ENCODE assay signal across 25 cellular contexts in genomic region chr19:40234429-40235237, GRCh38. TPM values are rescaled to one million over a fixed set of nuclear protein-coding genes. Genes with fewer than 3 reads are reported as not detected.
"Had no signal": no experiment of that assay in that cellular context is flagged by ENCODE, and none has a peak within 500 bp of the region (broad histone marks: within the 10 kb centered on the region; RNA-seq: fewer than 3 reads in every experiment).

No MANE protein-coding gene starts in this region.

- H3K27me3 ChIP-seq: brain microvascular endothelial cell, gastrocnemius medialis, spleen, suprapubic skin, transverse colon had no signal

- ATAC-seq: activated CD8-positive, alpha-beta T cell treated with anti-CD3 and anti-CD28 coated beads for 36 hours; esophagus mucosa; gastrocnemius medialis; left colon; natural killer cell treated with Interleukin-12 subunit alpha and Interleukin-12 subunit beta and Interleukin-15 and Interleukin-18, amount 100 ng/mL, for 72 hours; stimulated activated naive CD8-positive, alpha-beta T cell treated with anti-CD3 and anti-CD28 coated beads, Interleukin-15, Interleukin-2, amounts not matched to agents 100 U/mL and 50 U/mL, for 24 hours had no signal

- H3K4me3 ChIP-seq: coronary artery, gastrocnemius medialis, spleen, suprapubic skin, transverse colon had no signal

- H3K27me3 Mint-ChIP-seq: activated CD8-positive, alpha-beta T cell treated with anti-CD3 and anti-CD28 coated beads for 36 hours; activated T-cell treated with anti-CD3 and anti-CD28 coated beads, Interleukin-2, amount 50 U/mL, for 24 hours; natural killer cell treated with Interleukin-12 subunit alpha and Interleukin-12 subunit beta and Interleukin-15 and Interleukin-18, amount 100 ng/mL, for 72 hours had no signal

- H3K9me3 Mint-ChIP-seq: activated CD8-positive, alpha-beta T cell treated with anti-CD3 and anti-CD28 coated beads for 36 hours; activated naive CD4-positive, alpha-beta T cell treated with anti-CD3 and anti-CD28 coated beads for 36 hours; activated T-cell treated with anti-CD3 and anti-CD28 coated beads, Interleukin-2, amount 50 U/mL, for 24 hours; mesothelial cell of epicardium; natural killer cell treated with Interleukin-12 subunit alpha and Interleukin-12 subunit beta and Interleukin-15 and Interleukin-18, amount 100 ng/mL, for 72 hours; WTC11 had no signal

- H3K4me3 Mint-ChIP-seq: activated CD8-positive, alpha-beta T cell treated with anti-CD3 and anti-CD28 coated beads for 36 hours; activated naive CD4-positive, alpha-beta T cell treated with anti-CD3 and anti-CD28 coated beads for 36 hours; activated T-cell treated with anti-CD3 and anti-CD28 coated beads, Interleukin-2, amount 50 U/mL, for 24 hours; mesothelial cell of epicardium; natural killer cell treated with Interleukin-12 subunit alpha and Interleukin-12 subunit beta and Interleukin-15 and Interleukin-18, amount 100 ng/mL, for 72 hours; WTC11 had no signal

- H3K9me3 ChIP-seq: gastrocnemius medialis, spleen, suprapubic skin, transverse colon had no signal

- DNase-seq: activated CD4-positive, alpha-beta T cell treated with anti-CD3 and anti-CD28 coated beads for 4 hours; activated CD8-positive, alpha-beta T cell treated with anti-CD3 and anti-CD28 coated beads for 36 hours; activated naive CD4-positive, alpha-beta T cell treated with anti-CD3 and anti-CD28 coated beads for 36 hours; activated T-cell treated with anti-CD3 and anti-CD28 coated beads, Interleukin-2, amount 50 U/mL, for 24 hours; anterior cingulate cortex; brain microvascular endothelial cell; central memory CD4-positive, alpha-beta T cell; effector CD4-positive, alpha-beta T cell; gastrocnemius medialis; head of caudate nucleus; left colon; occipital lobe; retina; spleen; stimulated activated CD8-positive, alpha-beta memory T cell treated with anti-CD3 and anti-CD28 coated beads, Interleukin-4, amount 100 ng/mL, for 48 hours; stimulated activated naive CD8-positive, alpha-beta T cell treated with anti-CD3 and anti-CD28 coated beads, Interleukin-15, Interleukin-2, amounts not matched to agents 100 U/mL and 50 U/mL, for 24 hours; SW 1271; transverse colon had no signal

- H3K27ac ChIP-seq: brain microvascular endothelial cell, coronary artery, gastrocnemius medialis, suprapubic skin, transverse colon had no signal

- H3K4me1 ChIP-seq: suprapubic skin had no signal

- H3K27ac Mint-ChIP-seq: activated CD8-positive, alpha-beta T cell treated with anti-CD3 and anti-CD28 coated beads for 36 hours; activated naive CD4-positive, alpha-beta T cell treated with anti-CD3 and anti-CD28 coated beads for 36 hours; activated T-cell treated with anti-CD3 and anti-CD28 coated beads, Interleukin-2, amount 50 U/mL, for 24 hours; mesothelial cell of epicardium; natural killer cell treated with Interleukin-12 subunit alpha and Interleukin-12 subunit beta and Interleukin-15 and Interleukin-18, amount 100 ng/mL, for 72 hours; WTC11 had no signal

RNA-seq across cellular contexts. Expression of gene CCNP, which starts 8.1 kb away (rescaled TPM):
- total RNA-seq: activated CD8-positive, alpha-beta T cell treated with anti-CD3 and anti-CD28 coated beads for 36 hours; activated naive CD4-positive, alpha-beta T cell treated with anti-CD3 and anti-CD28 coated beads for 36 hours; esophagus mucosa; gastrocnemius medialis had no signal

RNA-seq across cellular contexts. Expression of gene TTC9B, which starts 16.4 kb away (rescaled TPM):
- total RNA-seq: activated CD8-positive, alpha-beta T cell treated with anti-CD3 and anti-CD28 coated beads for 36 hours; activated naive CD4-positive, alpha-beta T cell treated with anti-CD3 and anti-CD28 coated beads for 36 hours; esophagus mucosa; gastrocnemius medialis; mesothelial cell of epicardium; natural killer cell treated with Interleukin-12 subunit alpha and Interleukin-12 subunit beta and Interleukin-15 and Interleukin-18, amount 100 ng/mL, for 72 hours; posterior vena cava; spleen; suprapubic skin; transverse colon; WTC11 had no signal
